19 cellular contexts compared by ENCODE assay signal in the genomic region with DNA sequence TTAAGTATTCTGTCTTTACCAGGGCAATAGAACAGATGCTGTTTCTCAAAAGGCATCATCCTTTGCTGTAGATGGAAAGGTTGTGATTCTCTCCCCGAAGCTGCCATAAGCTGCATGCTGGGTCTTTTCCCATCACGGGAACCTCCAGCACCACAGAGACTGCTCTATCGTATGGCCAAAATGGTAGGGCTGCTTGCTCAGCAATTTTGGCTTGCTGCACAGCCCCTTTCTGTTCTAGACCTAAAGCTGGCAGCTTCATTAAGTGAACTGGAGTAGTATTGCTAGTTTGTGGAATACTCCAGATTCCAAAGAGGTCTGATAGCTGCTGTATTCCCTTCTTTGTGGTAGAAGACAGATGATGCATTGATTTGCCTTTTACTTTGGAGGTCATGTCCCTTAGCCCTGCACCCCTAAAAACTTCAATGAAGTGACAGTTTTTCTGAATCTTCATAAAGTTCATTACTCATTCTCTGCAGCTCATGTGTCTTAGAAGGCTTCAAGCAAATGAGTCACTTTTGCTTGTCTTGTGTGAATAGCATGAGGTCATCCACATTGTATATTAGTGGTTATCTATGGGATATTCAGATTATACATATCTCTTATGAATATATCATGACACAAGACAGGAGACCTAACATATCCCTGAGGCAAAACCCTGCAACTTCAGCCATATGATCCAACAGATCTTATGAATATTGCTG.
A peak's percentile ranks its signal among the peaks of the same experiment; 100 is the strongest.
DNase-seq lines count a peak whose midpoint lies in the region; ATAC-seq and TF ChIP-seq lines count a peak whose summit lies in the region.
"Had no signal": no experiment of that assay in that cellular context is flagged by ENCODE, and none has a peak within 500 bp of the region (broad histone marks: within the 10 kb centered on the region; RNA-seq: fewer than 3 reads in every experiment).

No MANE protein-coding gene starts in this region.

- H3K9me3 ChIP-seq in breast epithelium = no peaks in the 10 kb centered on the region
- no peaks in the 10 kb centered on the region for H3K9me3 ChIP-seq in testis
- H3K9me3 ChIP-seq: Caco-2, HAP-1, heart right ventricle had no signal

- H3K27ac Mint-ChIP-seq in MCF 10A (ENCODE audit: low read depth, unreplicated experiment) = no peak overlapping the region
- H3K27ac Mint-ChIP-seq: activated CD4-positive, alpha-beta memory T cell treated with anti-CD3 and anti-CD28 coated beads, Interleukin-2, amount 10 ng/mL, durations not matched to agents 7 days and 5 days; activated T-helper 2 cell treated with anti-CD3 and anti-CD28 coated beads, Interferon-gamma antibody, Interleukin-2, Interleukin-4, amounts not matched to agents 10 μg/mL and 5 μg/mL and 100 μg/mL, durations not matched to agents 14 hours and 24 hours and 36 hours; mesothelial cell of epicardium had no signal

- TF ChIP-seq POLR2A in breast epithelium (IDR thresholded peaks at IDR 0.05) (no peak), testis (IDR thresholded peaks at IDR 0.05) (no peak)

- CTCF ChIA-PET in MCF 10A (lab: Yijun Ruan, JAX) = interaction anchor here (1.0 to 1.3 kb wide), 3 partner anchors 30 to 161 kb away, joined by 3 to 4 read pairs (median 3); no protein-coding TSS in a partner anchor

- intact Hi-C loops in MCF 10A (cut with micrococcal nuclease) = no loop called here
- intact Hi-C loops in breast epithelium (cut with DNase I; ENCODE audit: low total_unique reads) = no loop called here
- intact Hi-C loops in testis (cut with DNase I; ENCODE audit: low total_unique reads) = no loop called here

- no TSS peak for BruUV-seq in MCF 10A (replicated peaks; lab: Mats Ljungman, UMichigan)

- ATAC-seq in GM19351 (IDR thresholded peaks at IDR 0.05; ENCODE audit: unreplicated experiment) = no peak
- ATAC-seq: heart right ventricle had no signal

- no peaks in the 10 kb centered on the region for H3K36me3 Mint-ChIP-seq in MCF 10A (ENCODE audit: insufficient read depth, unreplicated experiment)
- H3K36me3 Mint-ChIP-seq: mesothelial cell of epicardium had no signal

- in situ Hi-C loops in SK-MEL-5 (cut with HindIII; ENCODE audit: low pct_unique_long_range_greater_than_20kb, low sequenced_read_pairs) = no loop called here

- H3K9me3 Mint-ChIP-seq in MCF 10A (ENCODE audit: unreplicated experiment) = no peaks in the 10 kb centered on the region
- H3K9me3 Mint-ChIP-seq: activated CD4-positive, alpha-beta memory T cell treated with anti-CD3 and anti-CD28 coated beads, Interleukin-2, amount 10 ng/mL, durations not matched to agents 7 days and 5 days; activated T-helper 2 cell treated with anti-CD3 and anti-CD28 coated beads, Interferon-gamma antibody, Interleukin-2, Interleukin-4, amounts not matched to agents 10 μg/mL and 5 μg/mL and 100 μg/mL, durations not matched to agents 14 hours and 24 hours and 36 hours had no signal

- H3K4me1 ChIP-seq in breast epithelium (no peaks in the 10 kb centered on the region), testis (no peaks in the 10 kb centered on the region)
- H3K4me1 ChIP-seq: Caco-2, HAP-1 had no signal

- peak; percentile 5 for DNase-seq in MCF 10A (ENCODE audit: unreplicated experiment)
- DNase-seq in breast epithelium (ENCODE audit: low spot score in 2 of 2) = no peak
- peak; percentile 16 for DNase-seq in SK-MEL-5 (ENCODE audit: low read depth, low spot score)
- peak; percentile 72 for DNase-seq in fibroblast of mammary gland (ENCODE audit: low read depth)
- DNase-seq in testis = no peak
- no peak for DNase-seq in iPS-NIHi11 (ENCODE audit: low spot score)
- DNase-seq in stimulated activated CD4-positive, alpha-beta T cell treated with anti-CD3 and anti-CD28 coated beads, Interleukin-2, amount 100 ng/mL, for 24 hours = no peak
- DNase-seq: activated CD4-positive, alpha-beta memory T cell treated with anti-CD3 and anti-CD28 coated beads, Interleukin-2, amount 10 ng/mL, durations not matched to agents 7 days and 5 days; aorta; GF-D8; heart right ventricle; NCI-H2029; retina had no signal

- POLR2A ChIA-PET in MCF 10A (lab: Yijun Ruan, JAX) = interaction anchor here (0.6 kb wide), 1 partner anchor 95 kb away, joined by 3 read pairs; no protein-coding TSS in a partner anchor

- WGBS in testis, 2 donors = 94 to 96% methylated on average over 3 of the region's 3 CpGs

- H3K4me3 ChIP-seq in breast epithelium (no peak overlapping the region), fibroblast of mammary gland (ENCODE audit: control insufficient read depth, low read depth, low read length) (no peak overlapping the region), testis (no peak overlapping the region)
- H3K4me3 ChIP-seq: HAP-1, heart right ventricle had no signal

- peaks cover 5% of the 10 kb centered on the region for H3K4me1 Mint-ChIP-seq in MCF 10A (ENCODE audit: insufficient read depth, unreplicated experiment)

- H3K27ac ChIP-seq in breast epithelium = no peak overlapping the region
- no peak overlapping the region for H3K27ac ChIP-seq in testis
- H3K27ac ChIP-seq: heart right ventricle had no signal

- H3K27me3 ChIP-seq in breast epithelium = no peaks in the 10 kb centered on the region
- H3K27me3 ChIP-seq in testis = no peaks in the 10 kb centered on the region
- H3K27me3 ChIP-seq: heart right ventricle had no signal

- TF ChIP-seq CTCF in MCF 10A (IDR thresholded peaks at IDR 0.05; ENCODE audit: unreplicated experiment) (no peak), breast epithelium (IDR thresholded peaks at IDR 0.05) (no peak), fibroblast of mammary gland (conservative IDR thresholded peaks at IDR 0.05; ENCODE audit: control insufficient read depth, insufficient read depth, low read depth, low read length) (no peak), testis (IDR thresholded peaks at IDR 0.05) (no peak)

- no peaks in the 10 kb centered on the region for H3K36me3 ChIP-seq in breast epithelium
- H3K36me3 ChIP-seq in testis (ENCODE audit: low read depth, missing control alignments) = no peaks in the 10 kb centered on the region
- H3K36me3 ChIP-seq: HAP-1, heart right ventricle had no signal

- no peak overlapping the region for H3K4me3 Mint-ChIP-seq in MCF 10A (ENCODE audit: unreplicated experiment)
- H3K4me3 Mint-ChIP-seq: activated CD4-positive, alpha-beta memory T cell treated with anti-CD3 and anti-CD28 coated beads, Interleukin-2, amount 10 ng/mL, durations not matched to agents 7 days and 5 days; mesothelial cell of epicardium; neural crest cell had no signal

- no peaks in the 10 kb centered on the region for H3K27me3 Mint-ChIP-seq in MCF 10A (ENCODE audit: insufficient read depth, unreplicated experiment)
- H3K27me3 Mint-ChIP-seq: activated CD4-positive, alpha-beta memory T cell treated with anti-CD3 and anti-CD28 coated beads, Interleukin-2, amount 10 ng/mL, durations not matched to agents 7 days and 5 days had no signal

Comparison
In these comparisons a context has a peak if more than half of its experiments do, and no peak if none do; other contexts are left out.
1. DNase-seq: peak in MCF 10A (single experiment), SK-MEL-5 (single experiment) and fibroblast of mammary gland (single experiment); none in breast epithelium (0 of 2), testis (single experiment), iPS-NIHi11 (single experiment) and stimulated activated CD4-positive, alpha-beta T cell treated with anti-CD3 and anti-CD28 coated beads, Interleukin-2, amount 100 ng/mL, for 24 hours (0 of 2).